ENCODE assay signal across 1 cellular context in genomic region chr5:138696501-138696900, GRCh38.
TF ChIP-seq lines count a peak whose summit lies in the region.

No MANE protein-coding gene starts in this region.

TF ChIP-seq in SK-N-SH, 30 proteins besides CTCF, POLR2A, EP300 and RAD21 (continued from another document):
- TF ChIP-seq TCF12 (IDR thresholded peaks at IDR 0.05) (peak; percentile 82), MEF2A (IDR thresholded peaks at IDR 0.05; ENCODE audit: borderline replicate concordance, low read depth) (no peak), GATA2 (CRISPR knock-in tag; IDR thresholded peaks at IDR 0.05) (no peak), EZH2phosphoT487 (IDR thresholded peaks at IDR 0.05; ENCODE audit: borderline replicate concordance, low read depth) (no peak), ELF1 (IDR thresholded peaks at IDR 0.05) (no peak), JUND (IDR thresholded peaks at IDR 0.05) (peak; percentile 83), TAF1 (IDR thresholded peaks at IDR 0.05; ENCODE audit: borderline replicate concordance, low read depth, low read length) (no peak), YY1 (IDR thresholded peaks at IDR 0.05; ENCODE audit: low read depth) (no peak), SMC3 (IDR thresholded peaks at IDR 0.05; ENCODE audit: low read depth, low read length) (no peak), CHD2 (IDR thresholded peaks at IDR 0.05; ENCODE audit: low read length, partially characterized antibody) (no peak), REST (IDR thresholded peaks at IDR 0.05; ENCODE audit: low read depth, low read length) (peak; percentile 45; the same call in 1 of the 2 replicates)
